Comparison of ENCODE assay signal across 12 cellular contexts in the genomic region with DNA sequence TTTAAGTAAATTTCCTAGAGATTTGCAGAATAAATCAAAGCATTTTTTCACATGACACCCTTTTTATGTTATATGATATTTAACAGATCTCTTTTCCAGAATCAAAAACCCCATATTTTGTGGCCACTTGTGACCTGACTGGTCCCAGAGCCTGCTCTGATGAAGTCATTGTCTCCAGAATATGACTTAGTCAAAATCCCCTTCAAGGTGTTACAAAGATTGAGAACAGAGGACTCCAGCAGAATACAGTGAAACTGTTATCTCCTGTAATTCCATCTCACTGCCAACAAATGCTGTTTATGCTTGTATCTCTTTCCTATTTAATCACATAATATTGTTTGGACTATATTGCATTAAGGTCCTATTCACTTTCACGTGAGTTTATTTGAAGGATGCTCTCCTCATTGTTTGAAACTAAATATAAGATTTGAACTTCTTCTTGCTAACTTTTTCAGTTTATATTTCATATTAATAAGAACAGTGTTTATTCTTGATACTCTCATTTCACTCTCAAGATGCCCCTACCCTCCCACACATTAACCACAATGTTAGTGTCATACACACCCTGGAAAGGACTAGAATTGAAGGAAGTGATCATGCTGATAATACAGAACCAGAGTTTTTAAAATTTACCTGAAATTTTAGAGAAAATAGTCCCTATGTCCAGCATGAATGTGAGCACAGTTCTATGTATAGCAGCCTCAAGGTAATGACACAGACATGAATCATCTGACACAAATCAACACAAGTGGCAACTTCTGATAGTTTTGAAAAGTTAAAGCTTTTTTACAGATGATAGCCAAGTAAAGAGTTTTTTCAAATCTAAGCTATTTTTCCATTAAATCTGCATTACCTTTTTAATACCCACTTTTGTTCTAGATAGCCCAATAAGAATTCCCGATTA. TPM values are rescaled to one million over a fixed set of nuclear protein-coding genes. Genes with fewer than 3 reads are reported as not detected.
DNase-seq lines count a peak whose midpoint lies in the region; ATAC-seq, FAIRE-seq and TF ChIP-seq lines count a peak whose summit lies in the region.
"Had no signal": no experiment of that assay in that cellular context is flagged by ENCODE, and none has a peak within 500 bp of the region (broad histone marks: within the 10 kb centered on the region; RNA-seq: fewer than 3 reads in every experiment).

No MANE protein-coding gene starts in this region.

- no peak for TF ChIP-seq POLR2A in GM12878 (IDR thresholded peaks at IDR 0.05; ENCODE audit: low read depth, low read length)

- DNase-seq in ELR (ENCODE audit: low read depth) = peak; percentile 51
- DNase-seq in GM12878 (ENCODE audit: low read depth, low spot score) = no peak
- DNase-seq in osteoblast (ENCODE audit: insufficient read length, low spot score, missing footprints) = no peak
- DNase-seq in middle frontal gyrus (ENCODE audit: extremely low spot score, low spot score) = no peak
- no peak for DNase-seq in SW 1271 (lab: John Stamatoyannopoulos, UW)
- no peak for DNase-seq in NCI-H2107 (lab: John Stamatoyannopoulos, UW)
- DNase-seq: activated naive CD4-positive, alpha-beta T cell treated with anti-CD3 and anti-CD28 coated beads for 36 hours; T-cell had no signal

- TF ChIP-seq RAD21 in GM12878 (IDR thresholded peaks at IDR 0.05; ENCODE audit: insufficient read depth, low read depth, low read length) = no peak

- no peaks in the 10 kb centered on the region for H4K20me1 ChIP-seq in GM12878 (ENCODE audit: control insufficient read depth, insufficient read depth)
- H4K20me1 ChIP-seq in osteoblast (ENCODE audit: insufficient read depth, low read length) = no peaks in the 10 kb centered on the region

- intact Hi-C loops in GM12878 (cut with micrococcal nuclease; ENCODE audit: unreplicated experiment) = loop anchor here (2.0 kb wide), 1 partner anchor 21 kb away; no protein-coding TSS in a partner anchor

- 73% methylated on average over 2 of the region's 2 CpGs for WGBS in GM12878 (ENCODE audit: insufficient coverage, insufficient replicate concordance, low lambda C conversion rate, missing lambda C conversion rate)

- RAD21 ChIA-PET in GM12878 (lab: Charles Lee; ENCODE audit: unreplicated experiment) = interaction anchor here (0.9 to 2.9 kb wide), 5 partner anchors 10 to 94 kb away, joined by 3 to 19 read pairs (median 4); no protein-coding TSS in a partner anchor

- peak in 1 of 2 experiments; percentile 29; a peak in 1 of 4 replicates for TF ChIP-seq EP300 in GM12878 (IDR thresholded peaks at IDR 0.05; ENCODE audit: borderline replicate concordance in 1 of 2, control insufficient read depth in 1 of 2, low read depth in 2 of 2, low read length in 2 of 2)

- POLR2A ChIA-PET in GM12878 (lab: Charles Lee) = interaction anchor here (1.4 kb wide), 2 partner anchors 62 to 77 kb away, joined by 3 to 5 read pairs; no protein-coding TSS in a partner anchor

- ATAC-seq in GM19463 (IDR thresholded peaks at IDR 0.05; ENCODE audit: unreplicated experiment) (peak; percentile 54), HG03135 (IDR thresholded peaks at IDR 0.05; ENCODE audit: unreplicated experiment) (peak; percentile 47), GM12878 (peak; percentile 71)

- SMC1A ChIA-PET in GM12878 (lab: Charles Lee; ENCODE audit: uncharacterized antibody, unreplicated experiment) = interaction anchor here (0.7 to 8.4 kb wide), 12 partner anchors 7 to 127 kb away, joined by 3 to 175 read pairs (median 6); no protein-coding TSS in a partner anchor

- no peak for TF ChIP-seq CTCF in GM12878 (IDR thresholded peaks at IDR 0.05 in 2 of 3, conservative IDR thresholded peaks at IDR 0.05 in 1 of 3; ENCODE audit: control insufficient read depth in 2 of 3, extremely low read depth in 1 of 3, insufficient read depth in 1 of 3, low read depth in 3 of 3, low read length in 3 of 3)
- TF ChIP-seq CTCF in osteoblast (IDR thresholded peaks at IDR 0.05; ENCODE audit: extremely low read depth, low read depth, low read length) = no peak

- CTCF ChIA-PET in GM12878 (lab: Yijun Ruan, JAX) = interaction anchor here (0.6 to 3.5 kb wide), 7 partner anchors 10 to 431 kb away, joined by 3 to 18 read pairs (median 6); no protein-coding TSS in a partner anchor

- H3K79me2 ChIP-seq in GM12878 (ENCODE audit: control insufficient read depth, insufficient read depth, low read length) = no peaks in the 10 kb centered on the region
- H3K79me2 ChIP-seq in osteoblast (ENCODE audit: insufficient read depth, low read length) = no peaks in the 10 kb centered on the region

- no peak for FAIRE-seq in GM12878 (lab: Jason Lieb, UNC)
- FAIRE-seq: H1, urothelium cell line had no signal

- H3K27me3 ChIP-seq in GM12878 (replicated peaks in 1 of 2; ENCODE audit: control insufficient read depth in 2 of 2, insufficient read depth in 2 of 2, low read length in 1 of 2) (no peaks in the 10 kb centered on the region), osteoblast (ENCODE audit: insufficient read depth, low read length) (no peaks in the 10 kb centered on the region)

- H3K4me1 ChIP-seq in GM12878 (ENCODE audit: control insufficient read depth, insufficient read depth, low read length) (peaks cover 10% of the 10 kb centered on the region; the same call in 1 of the 2 replicates), osteoblast (ENCODE audit: insufficient read depth, low read length) (no peaks in the 10 kb centered on the region)

- no peak overlapping the region for H2AFZ ChIP-seq in GM12878 (ENCODE audit: control insufficient read depth, low read depth, low read length)
- no peak overlapping the region for H2AFZ ChIP-seq in osteoblast (ENCODE audit: low read length)

- H3K4me2 ChIP-seq in GM12878 (ENCODE audit: control insufficient read depth, insufficient read depth) (no peak overlapping the region), osteoblast (ENCODE audit: insufficient read depth, low read length) (no peak overlapping the region)

- H3K4me3 ChIP-seq in GM12878 (no peak overlapping the region), osteoblast (ENCODE audit: insufficient read depth, low read length) (no peak overlapping the region)

- H3K27ac ChIP-seq in GM12878 (ENCODE audit: control insufficient read depth, insufficient read depth) = no peak overlapping the region
- no peak overlapping the region for H3K27ac ChIP-seq in osteoblast (ENCODE audit: low read depth, low read length)

- H3K9me3 ChIP-seq in GM12878 (replicated peaks; ENCODE audit: control insufficient read depth, insufficient read depth, low read length) = no peaks in the 10 kb centered on the region
- H3K9me3 ChIP-seq in osteoblast (ENCODE audit: low read depth, low read length) = no peaks in the 10 kb centered on the region

- in situ Hi-C loops in GM12878 (cut with MboI) = no loop called here

- no TSS peak for BruUV-seq in GM12878 (replicated peaks; lab: Mats Ljungman, UMichigan)

- no peak overlapping the region for H3K9ac ChIP-seq in GM12878 (ENCODE audit: control insufficient read depth, insufficient read depth, low read length)

- H3K36me3 ChIP-seq in GM12878 (ENCODE audit: control insufficient read depth in 2 of 2, insufficient read depth in 2 of 2, low read length in 1 of 2) (no peaks in the 10 kb centered on the region), osteoblast (ENCODE audit: insufficient read depth, low read length) (no peaks in the 10 kb centered on the region)

TF ChIP-seq in GM12878, 131 proteins besides CTCF, POLR2A, EP300 and RAD21 (continues in another document):
- TF ChIP-seq SMC3 (IDR thresholded peaks at IDR 0.05; ENCODE audit: borderline replicate concordance, low read length) (no peak), CREB1 (IDR thresholded peaks at IDR 0.05; ENCODE audit: low read depth) (peak; percentile 66; the same call in 1 of the 2 replicates), CHD4 (IDR thresholded peaks at IDR 0.05) (no peak), MEF2B (IDR thresholded peaks at IDR 0.05; ENCODE audit: partially characterized antibody, poor library complexity, severe bottlenecking) (no peak), HDGF (IDR thresholded peaks at IDR 0.05) (no peak), NBN (IDR thresholded peaks at IDR 0.05) (0 out of 2 replicates have a peak, but pooled peaks have one; percentile 15)

RNA-seq across cellular contexts. Expression of a gene that starts 25.8 kb away (rescaled TPM):
- total RNA-seq in GM12878 (2013; cell fraction: nucleolus; rRNA removed) = 1,986 and 2,133 TPM in 2 replicates
- total RNA-seq in GM12878 (2014; rRNA removed) (43.7 and 68.1 TPM in 2 replicates), GM12878 (2014; rRNA removed; fragmentation: Illumina TruSeq; extraction: Trizol) (61.3 and 76.2 TPM in 2 replicates), GM12878 (2021) (38.5 and 45.8 TPM in 2 replicates), osteoblast (not detected in 2 replicates)
- polyA plus RNA-seq in GM12878 (2011; ENCODE audit: low read depth) = 60.0 TPM
- polyA plus RNA-seq in GM12878 (2011; rRNA removed) (882 and 1,502 TPM in 2 replicates), GM12878 (2014; fragmentation: Illumina TruSeq; extraction: Trizol) (48.2 and 72.9 TPM in 2 replicates), GM12878 (2014; fragmentation: Nextera tagmentation; extraction: Ambion mirVana) (10 to 100 TPM; 50.8 to 52.2 TPM), GM12878 (2014; rRNA removed) (26.6 and 38.0 TPM in 2 replicates), GM12878 (2016; fragmentation: Nextera tagmentation; extraction: Ambion mirVana) (10 to 100 TPM; 20.7 to 21.3 TPM)
- polyA plus RNA-seq in GM12878 (2011; cell fraction: cytosol; rRNA removed) = 230 and 358 TPM in 2 replicates
- 346 and 598 TPM in 2 replicates for polyA plus RNA-seq in GM12878 (2011; cell fraction: nucleus; rRNA removed)
- polyA plus RNA-seq in GM12878 (2012) = 92.1 and 280 TPM in 2 replicates
- 283 and 396 TPM in 2 replicates for polyA minus RNA-seq in GM12878 (2011; rRNA and poly(A)+ RNA removed)
- 140 and 173 TPM in 2 replicates for polyA minus RNA-seq in GM12878 (2011; cell fraction: cytosol; rRNA and poly(A)+ RNA removed)
- polyA minus RNA-seq in GM12878 (2011; cell fraction: nucleus; rRNA and poly(A)+ RNA removed) = 1,153 and 1,417 TPM in 2 replicates
- total RNA-seq: H1 had no signal
- polyA plus RNA-seq: H1 had no signal

RNA-seq across cellular contexts. Expression of a gene that starts 34.5 kb away (rescaled TPM):
- 2.9 and 3.3 TPM in 2 replicates for total RNA-seq in GM12878 (2013; cell fraction: nucleolus; rRNA removed)
- total RNA-seq in GM12878 (2014; rRNA removed) (0.23 and 0.33 TPM in 2 replicates), GM12878 (2014; rRNA removed; fragmentation: Illumina TruSeq; extraction: Trizol) (0.28 and 0.36 TPM in 2 replicates), GM12878 (2021) (0.23 and 0.29 TPM in 2 replicates), osteoblast (not detected in 2 replicates)
- polyA plus RNA-seq in GM12878 (2011; ENCODE audit: low read depth) = 0.17 TPM
- polyA plus RNA-seq in GM12878 (2011; rRNA removed) (16.0 and 33.6 TPM in 2 replicates), GM12878 (2014; fragmentation: Illumina TruSeq; extraction: Trizol) (0.35 and 0.63 TPM in 2 replicates), GM12878 (2014; fragmentation: Nextera tagmentation; extraction: Ambion mirVana) (under 1 TPM; 0.66 to 0.77 TPM), GM12878 (2014; rRNA removed) (0.16 and 0.36 TPM in 2 replicates), GM12878 (2016; fragmentation: Nextera tagmentation; extraction: Ambion mirVana) (under 1 TPM in 1 of 2 experiments, not detected in 1; 0.26 TPM)
- polyA plus RNA-seq in GM12878 (2011; cell fraction: cytosol; rRNA removed) = 2.7 and 2.9 TPM in 2 replicates
- polyA plus RNA-seq in GM12878 (2011; cell fraction: nucleus; rRNA removed) = 19.3 and 26.7 TPM in 2 replicates
- 0.41 and 0.52 TPM in 2 replicates for polyA plus RNA-seq in GM12878 (2012)
- polyA minus RNA-seq in GM12878 (2011; rRNA and poly(A)+ RNA removed) = 6.7 and 7.0 TPM in 2 replicates
- 1.1 and 1.5 TPM in 2 replicates for polyA minus RNA-seq in GM12878 (2011; cell fraction: cytosol; rRNA and poly(A)+ RNA removed)
- polyA minus RNA-seq in GM12878 (2011; cell fraction: nucleus; rRNA and poly(A)+ RNA removed) = 14.4 and 18.1 TPM in 2 replicates
- total RNA-seq: activated naive CD4-positive, alpha-beta T cell treated with anti-CD3 and anti-CD28 coated beads for 36 hours; H1 had no signal
- polyA plus RNA-seq: H1 had no signal

Comparison
In these comparisons a context has a peak if more than half of its experiments do, and no peak if none do; other contexts are left out.
1. RNA of a gene that starts 25.8 kb away (total RNA-seq): 38.5 to 2,133 TPM in GM12878; not detected in osteoblast; every median in the first group is over 10 times any median in the second.
2. Peak in every context shown above with its lines, with median percentiles within 50 percentile points of each other: ATAC-seq.